In genomic region chr11:41201156-41201555, GRCh38 we compare ENCODE assay signal across 8 cellular contexts.
A peak's percentile ranks its signal among the peaks of the same experiment; 100 is the strongest.
DNase-seq lines count a peak whose midpoint lies in the region; TF ChIP-seq lines count a peak whose summit lies in the region.

No MANE protein-coding gene starts in this region.

- no peak overlapping the region for H3K4me3 Mint-ChIP-seq in activated T-cell treated with anti-CD3 and anti-CD28 coated beads, Interleukin-2, amount 50 U/mL, for 24 hours

- peaks cover 29% of the 10 kb centered on the region for H3K9me3 Mint-ChIP-seq in activated T-cell treated with anti-CD3 and anti-CD28 coated beads, Interleukin-2, amount 50 U/mL, for 24 hours

- CTCF ChIA-PET in HEK293T (lab: Yijun Ruan, JAX) = interaction anchor here (0.5 to 1.3 kb wide), 4 partner anchors 11 to 895 kb away, joined by 3 read pairs; no protein-coding TSS in a partner anchor

- TF ChIP-seq CTCF in epithelial cell of proximal tubule (conservative IDR thresholded peaks at IDR 0.05; ENCODE audit: low read depth, low read length) = peak; percentile 68

- H3K36me3 Mint-ChIP-seq in activated T-cell treated with anti-CD3 and anti-CD28 coated beads, Interleukin-2, amount 50 U/mL, for 24 hours (ENCODE audit: low read depth) = no peaks in the 10 kb centered on the region

- H3K4me3 ChIP-seq in epithelial cell of proximal tubule (ENCODE audit: low read depth, low read length) = no peak overlapping the region

- POLR2A ChIA-PET in HEK293T (lab: Yijun Ruan, JAX) = no interaction called here

- no peak overlapping the region for H3K27ac Mint-ChIP-seq in activated T-cell treated with anti-CD3 and anti-CD28 coated beads, Interleukin-2, amount 50 U/mL, for 24 hours

- DNase-seq in ELF-1 (ENCODE audit: low read depth, low spot score) (peak; percentile 39), HEK293T (ENCODE audit: extremely low spot score) (peak; percentile 6), NCI-H82 (lab: John Stamatoyannopoulos, UW) (peak; percentile 74), epithelial cell of proximal tubule (ENCODE audit: low read depth) (no peak), superior temporal gyrus (ENCODE audit: extremely low spot score) (peak; percentile 84), DMS79 treated with DMSO at 0.1 percent for 48 hours (lab: John Stamatoyannopoulos, UW) (no peak)
- DNase-seq in stimulated activated naive CD4-positive, alpha-beta T cell (lab: John Stamatoyannopoulos, UW) = no peak
- DNase-seq in activated T-cell treated with anti-CD3 and anti-CD28 coated beads, Interleukin-2, amount 50 U/mL, for 24 hours = no peak

- H3K4me1 Mint-ChIP-seq in activated T-cell treated with anti-CD3 and anti-CD28 coated beads, Interleukin-2, amount 50 U/mL, for 24 hours (ENCODE audit: low read depth) = no peaks in the 10 kb centered on the region

- no peaks in the 10 kb centered on the region for H3K27me3 Mint-ChIP-seq in activated T-cell treated with anti-CD3 and anti-CD28 coated beads, Interleukin-2, amount 50 U/mL, for 24 hours

TF ChIP-seq in HEK293T, 16 proteins besides CTCF, POLR2A, EP300 and RAD21:
- TF ChIP-seq TARDBP (IDR thresholded peaks at IDR 0.05) (no peak), LEF1 (IDR thresholded peaks at IDR 0.05; ENCODE audit: borderline replicate concordance) (no peak), BHLHE40 (IDR thresholded peaks at IDR 0.05; ENCODE audit: borderline replicate concordance) (no peak), SP1 (IDR thresholded peaks at IDR 0.05) (no peak), SUZ12 (IDR thresholded peaks at IDR 0.05) (no peak), NFRKB (IDR thresholded peaks at IDR 0.05) (no peak), CTBP1 (IDR thresholded peaks at IDR 0.05; ENCODE audit: borderline replicate concordance) (no peak), PKNOX1 (IDR thresholded peaks at IDR 0.05) (no peak), ELF4 (IDR thresholded peaks at IDR 0.05) (no peak), ZNF384 (IDR thresholded peaks at IDR 0.05) (no peak), L3MBTL2 (conservative IDR thresholded peaks at IDR 0.05) (no peak), HDGF (IDR thresholded peaks at IDR 0.05; ENCODE audit: borderline replicate concordance) (no peak), FOXM1 (IDR thresholded peaks at IDR 0.05; ENCODE audit: borderline replicate concordance) (no peak), ARNT (IDR thresholded peaks at IDR 0.05) (no peak), FOXA1 (IDR thresholded peaks at IDR 0.05) (no peak)

Comparison
In these comparisons a context has a peak if more than half of its experiments do, and no peak if none do; other contexts are left out.
1. DNase-seq: peak in ELF-1 (single experiment), HEK293T (single experiment), NCI-H82 (single experiment) and superior temporal gyrus (single experiment); none in epithelial cell of proximal tubule (single experiment), stimulated activated naive CD4-positive, alpha-beta T cell (0 of 6), DMS79 treated with DMSO at 0.1 percent for 48 hours (single experiment) and activated T-cell treated with anti-CD3 and anti-CD28 coated beads, Interleukin-2, amount 50 U/mL, for 24 hours (single experiment).